Comparison of ENCODE assay signal across 26 cellular contexts in the genomic region with DNA sequence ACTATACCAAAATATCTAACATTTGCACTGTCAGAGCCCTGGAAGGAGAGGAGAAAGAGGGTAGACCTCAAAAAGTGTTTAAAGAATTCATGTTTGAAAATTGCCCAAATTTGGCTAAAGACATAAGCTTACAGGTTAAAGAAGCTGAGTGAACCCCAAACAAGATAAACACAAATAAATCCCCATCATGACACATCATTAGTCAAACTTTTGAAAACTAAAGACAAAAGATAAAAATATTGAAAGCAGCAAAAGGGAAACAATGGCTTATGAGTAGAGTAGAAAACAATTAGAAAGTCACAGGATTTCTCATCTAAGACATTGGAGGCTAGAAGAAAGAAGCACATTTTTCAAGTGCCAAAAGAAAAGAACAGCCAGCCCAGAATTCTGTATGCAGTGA.
"Had no signal": no experiment of that assay in that cellular context is flagged by ENCODE, and none has a peak within 500 bp of the region (broad histone marks: within the 10 kb centered on the region; RNA-seq: fewer than 3 reads in every experiment).

No MANE protein-coding gene starts in this region.

- DNase-seq: dermis blood vessel endothelial cell; effector memory CD4-positive, alpha-beta T cell; gastrocnemius medialis; heart left ventricle; kidney; natural killer cell; stimulated activated CD4-positive, alpha-beta T cell treated with anti-CD3 and anti-CD28 coated beads, Interleukin-12 subunit alpha, Interleukin-12 subunit beta, amount 100 ng/mL, for 4 hours; stimulated activated CD4-positive, alpha-beta T cell treated with anti-CD3 and anti-CD28 coated beads, Interleukin-1b, Interleukin-23, amount 100 ng/mL, for 48 hours; stimulated activated CD4-positive, alpha-beta T cell treated with anti-CD3 and anti-CD28 coated beads, Interleukin-4, amount 100 ng/mL, for 1 hour; stimulated activated naive CD4-positive, alpha-beta T cell treated with Interleukin-2 at 50 U/mL for 16 hours; stomach; thyroid gland; trophoblast cell had no signal

- H3K27ac ChIP-seq: coronary artery, gastrocnemius medialis, heart left ventricle, hepatocyte, neutrophil, parathyroid adenoma, stomach, thyroid gland, vagina had no signal

- H3K4me3 Mint-ChIP-seq: memory B cell; natural killer cell; stimulated activated effector memory CD8-positive, alpha-beta T cell treated with anti-CD3 and anti-CD28 coated beads, Interleukin-12 subunit alpha, Interleukin-12 subunit beta, amount 100 ng/mL, for 72 hours had no signal

- H3K27ac Mint-ChIP-seq: memory B cell; natural killer cell; progenitor cell of endocrine pancreas; stimulated activated effector memory CD8-positive, alpha-beta T cell treated with anti-CD3 and anti-CD28 coated beads, Interleukin-12 subunit alpha, Interleukin-12 subunit beta, amount 100 ng/mL, for 72 hours had no signal

- H3K79me2 ChIP-seq: hepatocyte had no signal

- H3K27me3 ChIP-seq: neutrophil, thyroid gland, vagina had no signal

- H3K9me3 ChIP-seq: gastrocnemius medialis, heart left ventricle, neutrophil, stomach, thyroid gland, vagina had no signal

- H3K4me3 ChIP-seq: coronary artery, gastrocnemius medialis, heart left ventricle, hepatocyte, lung, smooth muscle cell, stomach, thyroid gland, vagina had no signal

- H3K36me3 Mint-ChIP-seq: stimulated activated effector memory CD8-positive, alpha-beta T cell treated with anti-CD3 and anti-CD28 coated beads, Interleukin-12 subunit alpha, Interleukin-12 subunit beta, amount 100 ng/mL, for 72 hours had no signal

- H3K9ac ChIP-seq: parathyroid adenoma had no signal

- H2AFZ ChIP-seq: hepatocyte, parathyroid adenoma had no signal

- ATAC-seq: gastrocnemius medialis; heart left ventricle; left lobe of liver; natural killer cell; sciatic nerve; stimulated activated effector memory CD8-positive, alpha-beta T cell treated with anti-CD3 and anti-CD28 coated beads, Interleukin-12 subunit alpha, Interleukin-12 subunit beta, amount 100 ng/mL, for 72 hours had no signal

- FAIRE-seq: endometrium, kidney had no signal

- H3K4me2 ChIP-seq: hepatocyte, smooth muscle cell had no signal

- H3K9me3 Mint-ChIP-seq: stimulated activated effector memory CD8-positive, alpha-beta T cell treated with anti-CD3 and anti-CD28 coated beads, Interleukin-12 subunit alpha, Interleukin-12 subunit beta, amount 100 ng/mL, for 72 hours had no signal

- H3K36me3 ChIP-seq: gastrocnemius medialis, heart left ventricle, neutrophil, stomach, thyroid gland, vagina had no signal

- H3K4me1 ChIP-seq: parathyroid adenoma had no signal
